1 cellular context compared by ENCODE assay signal in genomic region chr2:223026357-223027110, GRCh38.
A peak's percentile ranks its signal among the peaks of the same experiment; 100 is the strongest.
TF ChIP-seq lines count a peak whose summit lies in the region.

No MANE protein-coding gene starts in this region.

TF ChIP-seq in HepG2, 621 proteins besides CTCF, POLR2A, EP300 and RAD21 (continued from another document):
- no peak for TF ChIP-seq REST (IDR thresholded peaks at IDR 0.05; ENCODE audit: borderline replicate concordance in 1 of 2, low read depth in 1 of 2, low read length in 2 of 2)
- TF ChIP-seq MAFF (IDR thresholded peaks at IDR 0.05; ENCODE audit: low read depth, low read length): peak; percentile 59
- peak; percentile 33; the same call in 1 of the 2 replicates for TF ChIP-seq FOXA3 (CRISPR knock-in tag; IDR thresholded peaks at IDR 0.05)
- TF ChIP-seq THYN1 (CRISPR knock-in tag; IDR thresholded peaks at IDR 0.05; ENCODE audit: borderline replicate concordance, low read depth): no peak
- peak; percentile 96 for TF ChIP-seq NFE2L2 (IDR thresholded peaks at IDR 0.05; ENCODE audit: low read length)
- peak; percentile 92 for TF ChIP-seq TFAP4 (IDR thresholded peaks at IDR 0.05; ENCODE audit: borderline replicate concordance, low read depth)
- TF ChIP-seq NFE2 (CRISPR knock-in tag; IDR thresholded peaks at IDR 0.05): peak; percentile 64; the same call in 1 of the 2 replicates
- no peak for TF ChIP-seq TCF7L2 (IDR thresholded peaks at IDR 0.05; ENCODE audit: low read depth, low read length)
- no peak for TF ChIP-seq IRF2 (CRISPR knock-in tag; IDR thresholded peaks at IDR 0.05)
- TF ChIP-seq ZNF180 (CRISPR knock-in tag; IDR thresholded peaks at IDR 0.05; ENCODE audit: borderline replicate concordance, low read depth): no peak
